8 cellular contexts compared by ENCODE assay signal in the genomic region with DNA sequence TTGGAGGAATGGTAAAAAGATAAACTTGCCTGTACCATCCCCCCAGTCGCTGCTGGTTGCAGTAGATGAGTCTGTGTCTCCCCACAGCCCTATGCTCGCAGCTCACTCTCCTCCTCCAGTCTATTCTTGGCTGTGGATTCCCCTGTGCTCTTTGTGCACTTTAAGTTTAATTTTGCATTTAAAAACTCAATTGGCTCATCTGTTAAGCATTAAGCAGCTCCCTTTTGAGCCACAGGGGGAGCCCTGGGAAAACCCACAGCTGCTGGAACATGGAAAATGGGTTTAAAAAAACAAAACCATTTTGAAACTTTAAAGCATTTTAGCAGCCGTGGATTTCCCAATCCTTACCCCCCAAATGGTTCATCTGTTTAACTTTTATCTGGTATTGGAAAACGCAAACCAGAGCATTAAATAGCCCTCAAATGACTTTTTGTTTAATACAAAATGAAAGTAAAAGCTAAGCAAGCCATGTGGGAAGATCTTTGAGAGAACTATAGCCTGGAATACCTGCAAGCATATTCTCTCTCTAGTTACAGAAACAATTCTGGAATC.
DNase-seq lines count a peak whose midpoint lies in the region; ATAC-seq, FAIRE-seq and TF ChIP-seq lines count a peak whose summit lies in the region.

No MANE protein-coding gene starts in this region.

- no peaks in the 10 kb centered on the region for H3K36me3 ChIP-seq in MG63
- H3K36me3 ChIP-seq in bronchial epithelial cell (ENCODE audit: control insufficient read depth, insufficient read depth, low read length) = no peaks in the 10 kb centered on the region
- no peaks in the 10 kb centered on the region for H3K36me3 ChIP-seq in left lung
- H3K36me3 ChIP-seq in upper lobe of right lung = no peaks in the 10 kb centered on the region

- TF ChIP-seq CTCF in bronchial epithelial cell (IDR thresholded peaks at IDR 0.05; ENCODE audit: insufficient read depth, low read length, severe bottlenecking) = peak; percentile 35
- TF ChIP-seq CTCF in left lung (IDR thresholded peaks at IDR 0.05) = peak in 1 of 2 donors; percentile 34
- peak; percentile 57 for TF ChIP-seq CTCF in upper lobe of right lung (IDR thresholded peaks at IDR 0.05)

- peak; percentile 61 for DNase-seq in D341Med (ENCODE audit: low spot score)
- peak; percentile 81 for DNase-seq in MG63
- peak; percentile 30 for DNase-seq in bronchial epithelial cell (ENCODE audit: low read depth)
- DNase-seq in left lung = peak in 1 of 2 donors; percentile 49
- DNase-seq in upper lobe of right lung = no peak
- DNase-seq in NCI-H1930 (lab: John Stamatoyannopoulos, UW) = no peak

- intact Hi-C loops in left lung (cut with DNase I) = no loop called here
- intact Hi-C loops in upper lobe of right lung (cut with DNase I) = no loop called here

- FAIRE-seq in bronchial epithelial cell (lab: Jason Lieb, UNC) = no peak

- H3K9me3 ChIP-seq in MG63 (no peaks in the 10 kb centered on the region), left lung (no peaks in the 10 kb centered on the region), upper lobe of right lung (no peaks in the 10 kb centered on the region)

- H3K4me3 ChIP-seq in MG63 (peak overlapping the region; percentile 35), bronchial epithelial cell (ENCODE audit: low read depth, low read length) (no peak overlapping the region), left lung (peak overlapping the region in 1 of 2 donors; percentile 10), upper lobe of right lung (peak overlapping the region; percentile 41)

- H3K4me1 ChIP-seq in left lung (no peaks in the 10 kb centered on the region), upper lobe of right lung (no peaks in the 10 kb centered on the region)

- H3K27me3 ChIP-seq in MG63 (no peaks in the 10 kb centered on the region), bronchial epithelial cell (ENCODE audit: control insufficient read depth, insufficient read depth, low read length) (no peaks in the 10 kb centered on the region), left lung (no peaks in the 10 kb centered on the region), upper lobe of right lung (no peaks in the 10 kb centered on the region)

- ATAC-seq in GM21515 (IDR thresholded peaks at IDR 0.05; ENCODE audit: unreplicated experiment) = peak; percentile 54
- ATAC-seq in left lung = peak; percentile 93
- ATAC-seq in upper lobe of right lung = peak; percentile 53
- ATAC-seq in GM19328 (IDR thresholded peaks at IDR 0.05; ENCODE audit: unreplicated experiment) = no peak

- peak overlapping the region in 1 of 2 donors; percentile 63 for H3K27ac ChIP-seq in left lung
- no peak overlapping the region for H3K27ac ChIP-seq in upper lobe of right lung

Comparison
In these comparisons a context has a peak if more than half of its experiments do, and no peak if none do; other contexts are left out.
1. DNase-seq: peak in D341Med (single experiment), MG63 (single experiment) and bronchial epithelial cell (single experiment); none in upper lobe of right lung (single experiment) and NCI-H1930 (0 of 2).